Comparison of ENCODE assay signal across 7 cellular contexts in genomic region chr15:75177360-75178071, GRCh38. TPM values are rescaled to one million over a fixed set of nuclear protein-coding genes. Genes with fewer than 3 reads are reported as not detected.
DNase-seq lines count a peak whose midpoint lies in the region; TF ChIP-seq lines count a peak whose summit lies in the region.

No MANE protein-coding gene starts in this region.

- H3K27ac ChIP-seq in MM.1S (ENCODE audit: low read length), result peak overlapping the region; percentile 73
- H3K27ac ChIP-seq in transverse colon, result peak overlapping the region; percentile 56 to 81 (median 72)

- peaks cover 12% of the 10 kb centered on the region; the same call in 1 of the 2 replicates for H3F3A ChIP-seq in MM.1S (ENCODE audit: insufficient read depth, low read length)

- peak overlapping the region; percentile 66 for H3K4me2 ChIP-seq in MM.1S (ENCODE audit: low read depth, low read length)

- H3K4me1 ChIP-seq in MM.1S (ENCODE audit: low read length), result peaks cover 20% of the 10 kb centered on the region
- peaks cover 67% of the 10 kb centered on the region for H3K4me1 ChIP-seq in mucosa of stomach (ENCODE audit: control insufficient read depth, insufficient read depth, low read length)
- peaks cover 53 to 73% (median 65%) of the 10 kb centered on the region in 4 donors for H3K4me1 ChIP-seq in transverse colon

- H3K36me3 ChIP-seq in MM.1S (replicated peaks; ENCODE audit: insufficient read depth, low read length) (no peaks in the 10 kb centered on the region), mucosa of stomach (ENCODE audit: control insufficient read depth, insufficient read depth, low read length) (no peaks in the 10 kb centered on the region), transverse colon (no peaks in the 10 kb centered on the region)

- 59 to 65% methylated on average over 4 to 5 of the region's 6 CpGs for WGBS in transverse colon (ENCODE audit: low coverage in 1 of 2), 2 donors

- no peaks in the 10 kb centered on the region for H4K20me1 ChIP-seq in MM.1S (ENCODE audit: insufficient read depth, low read length)

- no peak for TF ChIP-seq EP300 in transverse colon (IDR thresholded peaks at IDR 0.05; ENCODE audit: low read depth)

- no peaks in the 10 kb centered on the region for H3K9me2 ChIP-seq in MM.1S (replicated peaks; ENCODE audit: insufficient read depth, low read length)

- H3K9me3 ChIP-seq in MM.1S (replicated peaks; ENCODE audit: insufficient read depth, low read length) (no peaks in the 10 kb centered on the region), mucosa of stomach (ENCODE audit: control insufficient read depth, low read length) (no peaks in the 10 kb centered on the region), transverse colon (no peaks in the 10 kb centered on the region)

- DNase-seq in MM.1S, result peak; percentile 47
- DNase-seq in brain pericyte (ENCODE audit: low read depth, low spot score), result peak; percentile 79
- no peak for DNase-seq in transverse colon
- no peak for DNase-seq in kidney tubule cell (ENCODE audit: low spot score)
- DNase-seq in NCI-H1105 treated with DMSO at 0.1 percent for 48 hours (lab: John Stamatoyannopoulos, UW), result no peak
- no peak for DNase-seq in DMS79 treated with DMSO at 0.1 percent for 48 hours (lab: John Stamatoyannopoulos, UW)

- no peak overlapping the region for H3K4me3 ChIP-seq in MM.1S (ENCODE audit: low read length)
- no peak overlapping the region for H3K4me3 ChIP-seq in mucosa of stomach (ENCODE audit: low read length)
- no peak overlapping the region for H3K4me3 ChIP-seq in transverse colon

- H3K27me3 ChIP-seq in MM.1S (replicated peaks; ENCODE audit: insufficient read depth, low read length), result no peaks in the 10 kb centered on the region
- peaks cover 8% of the 10 kb centered on the region for H3K27me3 ChIP-seq in mucosa of stomach (ENCODE audit: control insufficient read depth, insufficient read depth, low read length)
- peaks cover 6% of the 10 kb centered on the region for H3K27me3 ChIP-seq in transverse colon

- intact Hi-C loops in transverse colon (cut with DNase I; ENCODE audit: low total_unique reads), result no loop called here

- H3K79me2 ChIP-seq in MM.1S (ENCODE audit: low read length), result no peaks in the 10 kb centered on the region

- H3K9ac ChIP-seq in MM.1S (ENCODE audit: low read length), result peak overlapping the region; percentile 43; the same call in 1 of the 2 replicates
- peak overlapping the region; percentile 40 for H3K9ac ChIP-seq in mucosa of stomach (ENCODE audit: low read length)

- no peak for TF ChIP-seq CTCF in MM.1S (IDR thresholded peaks at IDR 0.05; ENCODE audit: low read length)
- no peak for TF ChIP-seq CTCF in transverse colon (IDR thresholded peaks at IDR 0.05)

- in situ Hi-C loops in transverse colon (cut with MboI; ENCODE audit: low pct_ligation_motif_present in 1 of 4, low pct_unique_long_range_greater_than_20kb in 1 of 4, low sequenced_read_pairs in 3 of 4), result no loop called here

- peak overlapping the region; percentile 52 for H2AFZ ChIP-seq in MM.1S (ENCODE audit: low read length)

- no peak for TF ChIP-seq POLR2A in transverse colon (IDR thresholded peaks at IDR 0.05)

RNA-seq across cellular contexts. Expression of gene C15orf39, which starts 24.2 kb away (rescaled TPM):
- total RNA-seq in transverse colon, result 10 to 100 TPM; 20.9 to 27.9 (median 26.7) TPM

Comparison
In these comparisons a context has a peak if more than half of its experiments do, and no peak if none do; other contexts are left out.
1. DNase-seq: peak in MM.1S (single experiment) and brain pericyte (single experiment); none in transverse colon (single experiment), kidney tubule cell (single experiment), NCI-H1105 treated with DMSO at 0.1 percent for 48 hours (single experiment) and DMS79 treated with DMSO at 0.1 percent for 48 hours (single experiment).